17 cellular contexts compared by ENCODE assay signal in genomic region chr18:36212978-36213303, GRCh38. TPM values are rescaled to one million over a fixed set of nuclear protein-coding genes. Genes with fewer than 3 reads are reported as not detected.
A peak's percentile ranks its signal among the peaks of the same experiment; 100 is the strongest.
DNase-seq lines count a peak whose midpoint lies in the region; ATAC-seq and TF ChIP-seq lines count a peak whose summit lies in the region.
"Had no signal": no experiment of that assay in that cellular context is flagged by ENCODE, and none has a peak within 500 bp of the region (broad histone marks: within the 10 kb centered on the region; RNA-seq: fewer than 3 reads in every experiment).

No MANE protein-coding gene starts in this region.

- no peak overlapping the region for H3K9ac ChIP-seq in H9 (ENCODE audit: extremely low read depth, insufficient read length, low read length)

- peak in 1 of 2 donors; percentile 13 for TF ChIP-seq CTCF in right atrium auricular region (IDR thresholded peaks at IDR 0.05)
- TF ChIP-seq CTCF in left lung (IDR thresholded peaks at IDR 0.05): no peak
- no peak for TF ChIP-seq CTCF in osteocyte (IDR thresholded peaks at IDR 0.05)
- no peak for TF ChIP-seq CTCF in vagina (IDR thresholded peaks at IDR 0.05)
- no peak for TF ChIP-seq CTCF in H9 (conservative IDR thresholded peaks at IDR 0.05)

- H3K4me3 ChIP-seq in right atrium auricular region (peak overlapping the region in 1 of 2 donors; percentile 9), left lung (no peak overlapping the region), vagina (peak overlapping the region in 1 of 2 donors; percentile 3)

- no peak overlapping the region for H3T11ph ChIP-seq in H9 (ENCODE audit: low read length)

- H3K27me3 ChIP-seq in right atrium auricular region (no peaks in the 10 kb centered on the region), left lung (no peaks in the 10 kb centered on the region), vagina (no peaks in the 10 kb centered on the region), H9 (ENCODE audit: insufficient read depth, low read length) (no peaks in the 10 kb centered on the region)

- H3K14ac ChIP-seq in H9 (ENCODE audit: insufficient read depth, low read length): no peak overlapping the region

- H3K36me3 ChIP-seq in right atrium auricular region (no peaks in the 10 kb centered on the region), left lung (peaks cover 0 to 6% of the 10 kb centered on the region in 2 donors), vagina (no peaks in the 10 kb centered on the region)

- H3K4me3 Mint-ChIP-seq in osteocyte (ENCODE audit: unreplicated experiment): no peak overlapping the region
- H3K4me3 Mint-ChIP-seq in H9: no peak overlapping the region
- no peak overlapping the region for H3K4me3 Mint-ChIP-seq in activated T-cell treated with anti-CD3 and anti-CD28 coated beads, Interleukin-2, amount 50 U/mL, for 72 hours
- H3K4me3 Mint-ChIP-seq: CD8-positive, alpha-beta T cell had no signal

- peaks cover 0 to 6% of the 10 kb centered on the region in 2 donors for H3K9me3 ChIP-seq in right atrium auricular region
- no peaks in the 10 kb centered on the region for H3K9me3 ChIP-seq in left lung
- no peaks in the 10 kb centered on the region for H3K9me3 ChIP-seq in vagina
- H3K9me3 ChIP-seq in H9 (ENCODE audit: control insufficient read depth, low read depth, low read length): no peaks in the 10 kb centered on the region

- H3K27me3 Mint-ChIP-seq in osteocyte (ENCODE audit: unreplicated experiment) (no peaks in the 10 kb centered on the region), H9 (ENCODE audit: low read depth) (no peaks in the 10 kb centered on the region)
- H3K27me3 Mint-ChIP-seq in activated T-cell treated with anti-CD3 and anti-CD28 coated beads, Interleukin-2, amount 50 U/mL, for 72 hours (ENCODE audit: low read depth): no peaks in the 10 kb centered on the region

- H3K23ac ChIP-seq in H9 (ENCODE audit: insufficient read length, low read depth, low read length): no peak overlapping the region

- no peaks in the 10 kb centered on the region for H3K23me2 ChIP-seq in H9 (ENCODE audit: insufficient read length, low read depth, low read length, poor library complexity, severe bottlenecking)

- DNase-seq in Right ventricle myocardium inferior (ENCODE audit: missing footprints): no peak
- no peak for DNase-seq in right atrium auricular region (ENCODE audit: low spot score)
- no peak for DNase-seq in left lung
- DNase-seq in osteocyte (ENCODE audit: extremely low spot score, unreplicated experiment): no peak
- no peak for DNase-seq in vagina (ENCODE audit: extremely low spot score in 2 of 2)
- DNase-seq in H9: no peak
- DNase-seq in DMS153 (lab: John Stamatoyannopoulos, UW): no peak
- no peak for DNase-seq in activated T-cell treated with anti-CD3 and anti-CD28 coated beads, Interleukin-2, amount 50 U/mL, for 72 hours
- DNase-seq: CD8-positive, alpha-beta T cell; DMS79; HCEC 1CT; KBM-7; NCI-H1417 treated with DMSO at 0.1 percent for 48 hours; NCI-H1930; NCI-H2171; NCI-H748 treated with DMSO at 0.1 percent for 48 hours had no signal

- peaks cover 15% of the 10 kb centered on the region for H3K4me1 Mint-ChIP-seq in osteocyte (ENCODE audit: unreplicated experiment)
- H3K4me1 Mint-ChIP-seq in H9: no peaks in the 10 kb centered on the region
- H3K4me1 Mint-ChIP-seq in activated T-cell treated with anti-CD3 and anti-CD28 coated beads, Interleukin-2, amount 50 U/mL, for 72 hours (ENCODE audit: low read depth): no peaks in the 10 kb centered on the region

- H3K9me3 Mint-ChIP-seq in osteocyte (ENCODE audit: unreplicated experiment) (peaks cover 8% of the 10 kb centered on the region), H9 (peaks cover 0 to 2% of the 10 kb centered on the region in 2 experiments)
- peaks cover under 1 to 4% of the 10 kb centered on the region in 2 donors for H3K9me3 Mint-ChIP-seq in activated T-cell treated with anti-CD3 and anti-CD28 coated beads, Interleukin-2, amount 50 U/mL, for 72 hours
- H3K9me3 Mint-ChIP-seq: CD8-positive, alpha-beta T cell had no signal

- H3K79me2 ChIP-seq in H9 (ENCODE audit: insufficient read depth, low read length): no peaks in the 10 kb centered on the region

- H2AFZ ChIP-seq in H9 (ENCODE audit: low read length): no peak overlapping the region

- no peak overlapping the region for H2BK20ac ChIP-seq in H9 (ENCODE audit: low read depth, low read length, poor library complexity, severe bottlenecking)

- no peaks in the 10 kb centered on the region for H3K79me1 ChIP-seq in H9 (ENCODE audit: insufficient read depth, low read depth, low read length, poor library complexity, severe bottlenecking)

- H3K27ac ChIP-seq in right atrium auricular region: no peak overlapping the region
- no peak overlapping the region for H3K27ac ChIP-seq in left lung
- peak overlapping the region; percentile 20 for H3K27ac ChIP-seq in vagina
- H3K27ac ChIP-seq in H9 (ENCODE audit: insufficient read length, low read depth, low read length): no peak overlapping the region
- H3K27ac ChIP-seq: 22Rv1 had no signal

- H2BK120ac ChIP-seq in H9 (ENCODE audit: low read depth, low read length, poor library complexity, severe bottlenecking): no peak overlapping the region

- H2BK12ac ChIP-seq in H9 (ENCODE audit: insufficient read length, low read depth, low read length): no peak overlapping the region

- H4K5ac ChIP-seq in H9 (ENCODE audit: insufficient read length, low read depth, low read length): no peak overlapping the region

- H3K56ac ChIP-seq in H9 (ENCODE audit: insufficient read length, low read depth, low read length): no peak overlapping the region

- peak overlapping the region; percentile 61 for H3K27ac Mint-ChIP-seq in osteocyte (ENCODE audit: unreplicated experiment)
- no peak overlapping the region for H3K27ac Mint-ChIP-seq in H9
- no peak overlapping the region for H3K27ac Mint-ChIP-seq in activated T-cell treated with anti-CD3 and anti-CD28 coated beads, Interleukin-2, amount 50 U/mL, for 72 hours
- H3K27ac Mint-ChIP-seq: CD8-positive, alpha-beta T cell had no signal

- ATAC-seq in Right ventricle myocardium inferior: peak; percentile 47
- peak; percentile 24 for ATAC-seq in left lung
- no peak for ATAC-seq in activated T-cell treated with anti-CD3 and anti-CD28 coated beads, Interleukin-2, amount 50 U/mL, for 72 hours (replicated peaks in 1 of 2)
- ATAC-seq: CD8-positive, alpha-beta T cell had no signal

- H4K8ac ChIP-seq in H9 (replicated peaks; ENCODE audit: insufficient read length, low read depth, low read length): no peak overlapping the region

- H3K18ac ChIP-seq in H9 (ENCODE audit: insufficient read length, low read depth, low read length): no peak overlapping the region

- no peak overlapping the region for H2AK5ac ChIP-seq in H9 (ENCODE audit: insufficient read length, low read length)

- H2BK15ac ChIP-seq in H9 (ENCODE audit: low read depth, low read length): no peak overlapping the region; the same call in 1 of the 2 replicates

- H3K4me2 ChIP-seq in H9 (ENCODE audit: insufficient read depth, insufficient read length, low read length): no peak overlapping the region

- no peak overlapping the region for H4K91ac ChIP-seq in H9 (ENCODE audit: insufficient read length, low read depth, low read length)

- no peak for TF ChIP-seq POLR2A in vagina (IDR thresholded peaks at IDR 0.05)

- H3K4me1 ChIP-seq in right atrium auricular region (peaks cover 0 to 7% of the 10 kb centered on the region in 2 donors), left lung (no peaks in the 10 kb centered on the region), vagina (peaks cover 7% of the 10 kb centered on the region), H9 (ENCODE audit: insufficient read depth, low read length) (no peaks in the 10 kb centered on the region)

- WGBS in H9 (ENCODE audit: extremely low coverage, insufficient read length, low lambda C conversion rate): no CpG with 5 or more reads among the region's 7 CpGs

- H3K36me3 Mint-ChIP-seq in osteocyte (ENCODE audit: unreplicated experiment) (peaks cover 17% of the 10 kb centered on the region), H9 (ENCODE audit: insufficient read depth in 1 of 3, low read depth in 3 of 3) (peaks cover 10 to 19% (median 11%) of the 10 kb centered on the region in 3 experiments)
- peaks cover 0 to 3% of the 10 kb centered on the region in 2 donors for H3K36me3 Mint-ChIP-seq in activated T-cell treated with anti-CD3 and anti-CD28 coated beads, Interleukin-2, amount 50 U/mL, for 72 hours (ENCODE audit: insufficient read depth in 2 of 2)
- H3K36me3 Mint-ChIP-seq: CD8-positive, alpha-beta T cell had no signal

- H3K4ac ChIP-seq in H9 (ENCODE audit: low read depth, low read length): no peak overlapping the region

- no peaks in the 10 kb centered on the region for H4K20me1 ChIP-seq in H9 (ENCODE audit: control insufficient read depth, insufficient read depth, insufficient read length)

- intact Hi-C loops in Right ventricle myocardium inferior (cut with DNase I) (no loop called here), left lung (cut with DNase I) (no loop called here), vagina (cut with DNase I) (no loop called here)

- no peak overlapping the region for H2BK5ac ChIP-seq in H9 (ENCODE audit: insufficient read length, low read length)

RNA-seq across cellular contexts. Expression of gene MOCOS, which starts 25.6 kb away (rescaled TPM):
- total RNA-seq in Right ventricle myocardium inferior (0.38 TPM), right atrium auricular region (under 1 TPM; 0.11 to 0.51 TPM), left lung (1 to 10 TPM; 5.1 to 5.5 TPM), osteocyte (5.2 and 5.5 TPM in 2 replicates), vagina (2.2 TPM), H9 (2021) (5.2 and 6.0 TPM in 2 replicates)
- total RNA-seq in activated T-cell treated with anti-CD3 and anti-CD28 coated beads, Interleukin-2, amount 50 U/mL, for 72 hours: 1 to 10 TPM in 1 of 2 donors, under 1 TPM in 1; 0.22 to 1.2 TPM
- total RNA-seq: CD8-positive, alpha-beta T cell had no signal

Comparison
In these comparisons a context has a peak if more than half of its experiments do, and no peak if none do; other contexts are left out.
1. ATAC-seq: peak in Right ventricle myocardium inferior (single experiment) and left lung (single experiment); none in activated T-cell treated with anti-CD3 and anti-CD28 coated beads, Interleukin-2, amount 50 U/mL, for 72 hours (0 of 2).